In genomic region chr16:78108451-78108850, GRCh38 we compare ENCODE assay signal across 25 cellular contexts. TPM values are rescaled to one million over a fixed set of nuclear protein-coding genes. Genes with fewer than 3 reads are reported as not detected.
DNase-seq lines count a peak whose midpoint lies in the region; ATAC-seq and TF ChIP-seq lines count a peak whose summit lies in the region.
"Had no signal": no experiment of that assay in that cellular context is flagged by ENCODE, and none has a peak within 500 bp of the region (broad histone marks: within the 10 kb centered on the region; RNA-seq: fewer than 3 reads in every experiment).

No MANE protein-coding gene starts in this region.

- TF ChIP-seq CTCF in WERI-Rb-1 (IDR thresholded peaks at IDR 0.05; ENCODE audit: low read depth, low read length) = no peak
- no peak for TF ChIP-seq CTCF in fibroblast of mammary gland (conservative IDR thresholded peaks at IDR 0.05; ENCODE audit: control insufficient read depth, insufficient read depth, low read depth, low read length)
- TF ChIP-seq CTCF in neural progenitor cell (IDR thresholded peaks at IDR 0.05) = no peak

- no peak overlapping the region for H3K9ac ChIP-seq in neural progenitor cell
- H3K9ac ChIP-seq: BLaER1 treated with 17β-estradiol and CSF1 and Interleukin-3, amounts not matched to agents 10 nM and 100 nM had no signal

- H3K9me3 ChIP-seq in WERI-Rb-1 (ENCODE audit: severe bottlenecking) (no peaks in the 10 kb centered on the region), neural progenitor cell (ENCODE audit: low read depth) (no peaks in the 10 kb centered on the region)
- H3K9me3 ChIP-seq: A549; BLaER1 treated with 17β-estradiol and CSF1 and Interleukin-3, amounts not matched to agents 10 nM and 100 nM; Caco-2 had no signal

- H3K27ac ChIP-seq in WERI-Rb-1 (no peak overlapping the region), neural progenitor cell (no peak overlapping the region)
- H3K27ac ChIP-seq: 22Rv1; A549; BLaER1 treated with 17β-estradiol and CSF1 and Interleukin-3, amounts not matched to agents 10 nM and 100 nM; C4-2B had no signal

- DNase-seq in D341Med (ENCODE audit: low spot score) (peak; percentile 40), NCI-H82 treated with DMSO at 0.1 percent for 48 hours (lab: John Stamatoyannopoulos, UW; ENCODE audit: unreplicated experiment) (peak; percentile 61), WERI-Rb-1 (peak; percentile 29), fibroblast of mammary gland (ENCODE audit: low read depth) (peak; percentile 12), neural progenitor cell (ENCODE audit: low spot score) (no peak), RKO (ENCODE audit: low spot score) (no peak)
- DNase-seq in activated CD4-positive, CD25-positive, alpha-beta regulatory T cell treated with anti-CD3 and anti-CD28 coated beads, Interleukin-2, amount 50 U/mL, for 72 hours = no peak
- DNase-seq: AML-193; Caco-2; Calu3; CD4-positive, alpha-beta T cell; CD8-positive, alpha-beta T cell; DMS 273 treated with DMSO at 0.1 percent for 48 hours; DMS153; DMS53; DMS79; DND-41; EL; GDM1 had no signal

- H3K36me3 Mint-ChIP-seq in neural progenitor cell = peaks cover 27% of the 10 kb centered on the region

- peaks cover 26% of the 10 kb centered on the region for H3K79me2 ChIP-seq in neural progenitor cell (ENCODE audit: low read depth)

- H3K27ac Mint-ChIP-seq in neural progenitor cell = no peak overlapping the region
- H3K27ac Mint-ChIP-seq: B cell; CD4-positive, alpha-beta T cell; CD8-positive, alpha-beta T cell had no signal

- H3F3A ChIP-seq in neural progenitor cell (ENCODE audit: low read depth) = no peaks in the 10 kb centered on the region

- no peak overlapping the region for H3K4me2 ChIP-seq in neural progenitor cell
- H3K4me2 ChIP-seq: A549; BLaER1 treated with 17β-estradiol and CSF1 and Interleukin-3, amounts not matched to agents 10 nM and 100 nM had no signal

- H3K4me3 ChIP-seq in WERI-Rb-1 (ENCODE audit: low read depth, low read length) (no peak overlapping the region), fibroblast of mammary gland (ENCODE audit: control insufficient read depth, low read depth, low read length) (no peak overlapping the region), neural progenitor cell (no peak overlapping the region)
- H3K4me3 ChIP-seq: A549; BLaER1 treated with 17β-estradiol and CSF1 and Interleukin-3, amounts not matched to agents 10 nM and 100 nM had no signal

- peaks cover 8% of the 10 kb centered on the region for H3K4me1 Mint-ChIP-seq in neural progenitor cell
- H3K4me1 Mint-ChIP-seq: B cell had no signal

- no peak for ATAC-seq in GM21515 (IDR thresholded peaks at IDR 0.05; ENCODE audit: unreplicated experiment)
- ATAC-seq: A549; CD8-positive, alpha-beta T cell had no signal

- no peaks in the 10 kb centered on the region for H3K27me3 ChIP-seq in WERI-Rb-1 (ENCODE audit: insufficient read depth, low read depth, severe bottlenecking)
- no peaks in the 10 kb centered on the region for H3K27me3 ChIP-seq in neural progenitor cell
- H3K27me3 ChIP-seq: BLaER1 treated with 17β-estradiol and CSF1 and Interleukin-3, amounts not matched to agents 10 nM and 100 nM had no signal

- H2AFZ ChIP-seq in neural progenitor cell (replicated peaks) = no peak overlapping the region

- H3K9me3 Mint-ChIP-seq in neural progenitor cell = no peaks in the 10 kb centered on the region
- H3K9me3 Mint-ChIP-seq: CD4-positive, alpha-beta T cell; CD8-positive, alpha-beta T cell had no signal

- H3K4me3 Mint-ChIP-seq in neural progenitor cell = no peak overlapping the region
- H3K4me3 Mint-ChIP-seq: B cell; CD4-positive, alpha-beta T cell; CD8-positive, alpha-beta T cell had no signal

- H3K4me1 ChIP-seq in neural progenitor cell = no peaks in the 10 kb centered on the region
- H3K4me1 ChIP-seq: A549 had no signal

- peaks cover 13% of the 10 kb centered on the region for H4K20me1 ChIP-seq in neural progenitor cell (ENCODE audit: low read depth)

- H3K27me3 Mint-ChIP-seq in neural progenitor cell (ENCODE audit: insufficient read depth, low read depth) = peaks cover 2% of the 10 kb centered on the region
- H3K27me3 Mint-ChIP-seq: B cell; CD4-positive, alpha-beta T cell had no signal

- peaks cover 12% of the 10 kb centered on the region for H3K36me3 ChIP-seq in WERI-Rb-1
- H3K36me3 ChIP-seq in neural progenitor cell = no peaks in the 10 kb centered on the region

RNA-seq across cellular contexts. Expression of gene WWOX, which starts 9.0 kb away (rescaled TPM):
- total RNA-seq in neural progenitor cell (ENCODE audit: low replicate concordance) = 54.9 and 63.7 TPM in 2 replicates

Comparison
In these comparisons a context has a peak if more than half of its experiments do, and no peak if none do; other contexts are left out.
1. DNase-seq: peak in D341Med (single experiment), NCI-H82 treated with DMSO at 0.1 percent for 48 hours (single experiment), WERI-Rb-1 (single experiment) and fibroblast of mammary gland (single experiment); none in activated CD4-positive, CD25-positive, alpha-beta regulatory T cell treated with anti-CD3 and anti-CD28 coated beads, Interleukin-2, amount 50 U/mL, for 72 hours (single experiment), neural progenitor cell (single experiment) and RKO (single experiment).